7 cellular contexts compared by ENCODE assay signal in genomic region chr14:55245657-55246268, GRCh38.
DNase-seq lines count a peak whose midpoint lies in the region; ATAC-seq and TF ChIP-seq lines count a peak whose summit lies in the region.

No MANE protein-coding gene starts in this region.

- peak; percentile 69 for TF ChIP-seq CTCF in HFF-Myc (IDR thresholded peaks at IDR 0.05; ENCODE audit: low read depth, low read length, missing control alignments)

- DNase-seq in ELR (ENCODE audit: low read depth) (peak; percentile 52), HFF-Myc (ENCODE audit: extremely low read depth, low read depth) (no peak), kidney glomerular epithelial cell (lab: John Stamatoyannopoulos, UW) (peak; percentile 32), HuH-7.5 (ENCODE audit: low spot score) (no peak), NCI-H2171 (lab: John Stamatoyannopoulos, UW) (no peak)
- DNase-seq in activated CD4-positive, alpha-beta T cell treated with anti-CD3 and anti-CD28 coated beads, Interleukin-2, amount 50 U/mL, for 1 hour = peak; percentile 8

- no peak overlapping the region for H3K4me3 ChIP-seq in HFF-Myc (replicated peaks; ENCODE audit: low read depth, low read length)

- ATAC-seq in GM18907 (IDR thresholded peaks at IDR 0.05; ENCODE audit: unreplicated experiment) = no peak

Comparison
In these comparisons a context has a peak if more than half of its experiments do, and no peak if none do; other contexts are left out.
1. DNase-seq: peak in ELR (single experiment), activated CD4-positive, alpha-beta T cell treated with anti-CD3 and anti-CD28 coated beads, Interleukin-2, amount 50 U/mL, for 1 hour (single experiment) and kidney glomerular epithelial cell (single experiment); none in HFF-Myc (single experiment), HuH-7.5 (single experiment) and NCI-H2171 (single experiment).